In genomic region chr6:166106076-166106686, GRCh38 we compare ENCODE assay signal across 8 cellular contexts.
DNase-seq lines count a peak whose midpoint lies in the region; ATAC-seq and TF ChIP-seq lines count a peak whose summit lies in the region.

No MANE protein-coding gene starts in this region.

- H3K27ac Mint-ChIP-seq in effector memory CD8-positive, alpha-beta T cell, result no peak overlapping the region
- H3K27ac Mint-ChIP-seq in mesothelial cell of epicardium, result no peak overlapping the region
- no peak overlapping the region for H3K27ac Mint-ChIP-seq in stimulated activated effector memory CD8-positive, alpha-beta T cell treated with anti-CD3 and anti-CD28 coated beads, Interleukin-12 subunit alpha, Interleukin-12 subunit beta, amount 100 ng/mL, for 72 hours

- H3K4me3 Mint-ChIP-seq in effector memory CD8-positive, alpha-beta T cell, result no peak overlapping the region
- H3K4me3 Mint-ChIP-seq in mesothelial cell of epicardium, result no peak overlapping the region
- H3K4me3 Mint-ChIP-seq in stimulated activated effector memory CD8-positive, alpha-beta T cell treated with anti-CD3 and anti-CD28 coated beads, Interleukin-12 subunit alpha, Interleukin-12 subunit beta, amount 100 ng/mL, for 72 hours, result no peak overlapping the region

- H3K9me3 Mint-ChIP-seq in effector memory CD8-positive, alpha-beta T cell, result peaks cover 0 to 6% of the 10 kb centered on the region in 2 donors
- H3K9me3 Mint-ChIP-seq in mesothelial cell of epicardium, result peaks cover 10% of the 10 kb centered on the region
- H3K9me3 Mint-ChIP-seq in stimulated activated effector memory CD8-positive, alpha-beta T cell treated with anti-CD3 and anti-CD28 coated beads, Interleukin-12 subunit alpha, Interleukin-12 subunit beta, amount 100 ng/mL, for 72 hours, result peaks cover 7% of the 10 kb centered on the region

- peaks cover 5% of the 10 kb centered on the region in 2 donors for H3K4me1 Mint-ChIP-seq in effector memory CD8-positive, alpha-beta T cell (ENCODE audit: low read depth in 2 of 2)
- H3K4me1 Mint-ChIP-seq in mesothelial cell of epicardium, result peaks cover 1% of the 10 kb centered on the region
- H3K4me1 Mint-ChIP-seq in stimulated activated effector memory CD8-positive, alpha-beta T cell treated with anti-CD3 and anti-CD28 coated beads, Interleukin-12 subunit alpha, Interleukin-12 subunit beta, amount 100 ng/mL, for 72 hours, result peaks cover 4% of the 10 kb centered on the region

- peaks cover 17 to 39% of the 10 kb centered on the region in 2 donors for H3K27me3 Mint-ChIP-seq in effector memory CD8-positive, alpha-beta T cell
- H3K27me3 Mint-ChIP-seq in mesothelial cell of epicardium (ENCODE audit: low read depth), result peaks cover 73% of the 10 kb centered on the region

- H3K36me3 Mint-ChIP-seq in effector memory CD8-positive, alpha-beta T cell (ENCODE audit: insufficient read depth), result peaks cover 6% of the 10 kb centered on the region
- no peaks in the 10 kb centered on the region for H3K36me3 Mint-ChIP-seq in mesothelial cell of epicardium
- no peaks in the 10 kb centered on the region for H3K36me3 Mint-ChIP-seq in stimulated activated effector memory CD8-positive, alpha-beta T cell treated with anti-CD3 and anti-CD28 coated beads, Interleukin-12 subunit alpha, Interleukin-12 subunit beta, amount 100 ng/mL, for 72 hours

- TF ChIP-seq CTCF in mesothelial cell of epicardium (IDR thresholded peaks at IDR 0.05; ENCODE audit: unreplicated experiment), result peak; percentile 91

- ATAC-seq in GM18868 (IDR thresholded peaks at IDR 0.05; ENCODE audit: unreplicated experiment) (peak; percentile 77), HG03354 (IDR thresholded peaks at IDR 0.05; ENCODE audit: poor library complexity, severe bottlenecking, unreplicated experiment) (peak; percentile 92)
- ATAC-seq in effector memory CD8-positive, alpha-beta T cell (replicated peaks), result peak; percentile 65
- ATAC-seq in stimulated activated effector memory CD8-positive, alpha-beta T cell treated with anti-CD3 and anti-CD28 coated beads, Interleukin-12 subunit alpha, Interleukin-12 subunit beta, amount 100 ng/mL, for 72 hours, result peak; percentile 62

- DNase-seq in AG20443 (ENCODE audit: low spot score) (peak; percentile 65), NCI-H526 treated with DMSO at 0.1 percent for 48 hours (lab: John Stamatoyannopoulos, UW) (peak; percentile 67), mesothelial cell of epicardium (ENCODE audit: low spot score in 2 of 2, unreplicated experiment in 2 of 2) (peak; percentile 57 to 87)
- peak; percentile 38 to 47 for DNase-seq in activated CD4-positive, alpha-beta T cell treated with anti-CD3 and anti-CD28 coated beads, Interleukin-2, amount 50 U/mL, for 24 hours (ENCODE audit: low read depth in 1 of 2, low spot score in 1 of 2)
- peak; percentile 42 to 54 (median 49) for DNase-seq in effector memory CD8-positive, alpha-beta T cell
- DNase-seq in stimulated activated effector memory CD8-positive, alpha-beta T cell treated with anti-CD3 and anti-CD28 coated beads, Interleukin-12 subunit alpha, Interleukin-12 subunit beta, amount 100 ng/mL, for 72 hours (ENCODE audit: low spot score in 2 of 2), result peak; percentile 46 to 82

Comparison
In these comparisons a context has a peak if more than half of its experiments do, and no peak if none do; other contexts are left out.
1. Peak in every context shown above with its lines: DNase-seq and ATAC-seq.